Comparison of ENCODE assay signal across 20 cellular contexts in the genomic region with DNA sequence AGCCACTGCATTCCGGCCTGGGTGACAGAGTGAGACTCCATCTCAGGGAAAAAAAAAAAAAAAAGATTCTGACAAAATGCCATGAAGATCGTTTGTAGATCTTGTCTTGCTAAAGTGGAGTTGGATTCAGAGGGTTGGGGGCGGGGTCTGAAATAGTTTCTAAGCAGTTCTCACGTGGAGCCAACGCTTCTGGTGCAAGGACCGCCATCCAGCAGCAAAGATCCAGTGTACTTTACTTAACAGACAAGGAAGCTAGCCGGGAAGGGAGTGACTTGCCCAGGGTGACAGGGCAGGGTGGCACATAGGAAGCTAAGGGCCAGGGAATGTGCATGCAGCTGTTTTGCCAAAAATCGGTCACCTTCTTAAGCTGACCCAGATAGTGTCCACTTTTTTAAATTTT. TPM values are rescaled to one million over a fixed set of nuclear protein-coding genes. Genes with fewer than 3 reads are reported as not detected.
A peak's percentile ranks its signal among the peaks of the same experiment; 100 is the strongest.
DNase-seq lines count a peak whose midpoint lies in the region; FAIRE-seq and TF ChIP-seq lines count a peak whose summit lies in the region.
"Had no signal": no experiment of that assay in that cellular context is flagged by ENCODE, and none has a peak within 500 bp of the region (broad histone marks: within the 10 kb centered on the region; RNA-seq: fewer than 3 reads in every experiment).

No MANE protein-coding gene starts in this region.

- H3K9me3 Mint-ChIP-seq in activated CD4-positive, alpha-beta T cell treated with anti-CD3 and anti-CD28 coated beads, Interleukin-2, amount 10 ng/mL, durations not matched to agents 7 days and 5 days, result no peaks in the 10 kb centered on the region
- peaks cover 0 to 4% (median 0%) of the 10 kb centered on the region in 8 donors for H3K9me3 Mint-ChIP-seq in CD4-positive, alpha-beta memory T cell
- no peaks in the 10 kb centered on the region for H3K9me3 Mint-ChIP-seq in astrocyte (ENCODE audit: unreplicated experiment)
- H3K9me3 Mint-ChIP-seq: activated naive CD4-positive, alpha-beta T cell treated with anti-CD3 and anti-CD28 coated beads for 36 hours; nephron progenitor cell had no signal

- H3K27me3 Mint-ChIP-seq in activated CD4-positive, alpha-beta T cell treated with anti-CD3 and anti-CD28 coated beads, Interleukin-2, amount 10 ng/mL, durations not matched to agents 7 days and 5 days, result no peaks in the 10 kb centered on the region
- H3K27me3 Mint-ChIP-seq in CD4-positive, alpha-beta memory T cell, result no peaks in the 10 kb centered on the region
- no peaks in the 10 kb centered on the region for H3K27me3 Mint-ChIP-seq in astrocyte (ENCODE audit: low read depth, unreplicated experiment)
- H3K27me3 Mint-ChIP-seq: B cell had no signal

- H3K36me3 ChIP-seq in CD4-positive, alpha-beta memory T cell (ENCODE audit: insufficient read depth, low read length), result peaks cover 47% of the 10 kb centered on the region
- H3K36me3 ChIP-seq in astrocyte (ENCODE audit: insufficient read depth, low read length) (peaks cover 58% of the 10 kb centered on the region), neutrophil (peaks cover 68% of the 10 kb centered on the region), brain microvascular endothelial cell (replicated peaks) (peaks cover 73% of the 10 kb centered on the region)

- in situ Hi-C loops in brain microvascular endothelial cell (cut with HindIII; ENCODE audit: low pct_ligation_motif_present, low sequenced_read_pairs), result no loop called here

- intact Hi-C loops in CD4-positive, alpha-beta memory T cell (cut with micrococcal nuclease), result no loop called here

- H3K27ac Mint-ChIP-seq in activated CD4-positive, alpha-beta T cell treated with anti-CD3 and anti-CD28 coated beads, Interleukin-2, amount 10 ng/mL, durations not matched to agents 7 days and 5 days, result peak overlapping the region; percentile 77
- H3K27ac Mint-ChIP-seq in CD4-positive, alpha-beta memory T cell, result peak overlapping the region in 4 of 7 donors; percentile 22 to 85 (median 78)
- H3K27ac Mint-ChIP-seq in astrocyte (ENCODE audit: unreplicated experiment), result peak overlapping the region; percentile 84
- H3K27ac Mint-ChIP-seq: B cell, nephron progenitor cell had no signal

- CTCF ChIA-PET in activated CD4-positive, alpha-beta T cell treated with anti-CD3 and anti-CD28 coated beads, Interleukin-2, amount 10 ng/mL, durations not matched to agents 7 days and 5 days (lab: Charles Lee), result interaction anchor here (0.6 to 1.3 kb wide), 4 partner anchors 9 to 502 kb away, joined by 4 to 5 read pairs (median 5); no protein-coding TSS in a partner anchor
- CTCF ChIA-PET in CD4-positive, alpha-beta memory T cell (lab: Charles Lee; ENCODE audit: partially characterized antibody), result interaction anchor here (0.6 to 1.6 kb wide), 6 partner anchors 17 to 206 kb away, joined by 3 to 7 read pairs (median 3); partner anchors contain the start of gene APOL2

- H3K4me1 ChIP-seq in CD4-positive, alpha-beta memory T cell (ENCODE audit: insufficient read depth, low read length), result peaks cover 15% of the 10 kb centered on the region
- peaks cover 12% of the 10 kb centered on the region for H3K4me1 ChIP-seq in astrocyte (ENCODE audit: insufficient read depth, low read length)
- peaks cover 21 to 25% of the 10 kb centered on the region in 2 experiments for H3K4me1 ChIP-seq in neutrophil (ENCODE audit: control insufficient read depth in 1 of 2, insufficient read depth in 1 of 2, low read depth in 1 of 2, low read length in 1 of 2)
- H3K4me1 ChIP-seq: psoas muscle had no signal

- H3K27ac ChIP-seq in CD4-positive, alpha-beta memory T cell (ENCODE audit: low read depth, low read length), result no peak overlapping the region
- no peak overlapping the region for H3K27ac ChIP-seq in astrocyte (ENCODE audit: low read depth, low read length)
- H3K27ac ChIP-seq in neutrophil, result peak overlapping the region; percentile 55
- no peak overlapping the region for H3K27ac ChIP-seq in brain microvascular endothelial cell
- H3K27ac ChIP-seq: psoas muscle had no signal

- H3K4me1 Mint-ChIP-seq in activated CD4-positive, alpha-beta T cell treated with anti-CD3 and anti-CD28 coated beads, Interleukin-2, amount 10 ng/mL, durations not matched to agents 7 days and 5 days, result peaks cover 28% of the 10 kb centered on the region
- H3K4me1 Mint-ChIP-seq in CD4-positive, alpha-beta memory T cell, result peaks cover 10 to 21% (median 16%) of the 10 kb centered on the region in 4 donors
- peaks cover 27% of the 10 kb centered on the region for H3K4me1 Mint-ChIP-seq in astrocyte (ENCODE audit: low read depth, unreplicated experiment)

- H3K4me3 Mint-ChIP-seq in activated CD4-positive, alpha-beta T cell treated with anti-CD3 and anti-CD28 coated beads, Interleukin-2, amount 10 ng/mL, durations not matched to agents 7 days and 5 days, result no peak overlapping the region
- H3K4me3 Mint-ChIP-seq in CD4-positive, alpha-beta memory T cell, result peak overlapping the region in 2 of 8 donors; percentile 12 to 23
- H3K4me3 Mint-ChIP-seq in astrocyte (ENCODE audit: unreplicated experiment), result no peak overlapping the region
- H3K4me3 Mint-ChIP-seq: activated naive CD4-positive, alpha-beta T cell treated with anti-CD3 and anti-CD28 coated beads for 36 hours; B cell; nephron progenitor cell had no signal

- peaks cover 85% of the 10 kb centered on the region for H4K20me1 ChIP-seq in astrocyte (ENCODE audit: insufficient read depth, low read length)

- POLR2A ChIA-PET in activated CD4-positive, alpha-beta T cell treated with anti-CD3 and anti-CD28 coated beads, Interleukin-2, amount 10 ng/mL, durations not matched to agents 7 days and 5 days (lab: Charles Lee), result no interaction called here
- POLR2A ChIA-PET in CD4-positive, alpha-beta memory T cell (lab: Charles Lee; ENCODE audit: partially characterized antibody), result interaction anchor here (0.7 to 1.7 kb wide), 4 partner anchors 9 to 49 kb away, joined by 3 to 8 read pairs (median 4); partner anchors contain the start of gene APOL2

- peaks cover 48% of the 10 kb centered on the region for H3K36me3 Mint-ChIP-seq in activated CD4-positive, alpha-beta T cell treated with anti-CD3 and anti-CD28 coated beads, Interleukin-2, amount 10 ng/mL, durations not matched to agents 7 days and 5 days (ENCODE audit: low read depth)
- peaks cover 30 to 41% of the 10 kb centered on the region in 2 donors for H3K36me3 Mint-ChIP-seq in CD4-positive, alpha-beta memory T cell
- peaks cover 28% of the 10 kb centered on the region for H3K36me3 Mint-ChIP-seq in astrocyte (ENCODE audit: low read depth, unreplicated experiment)

- H3K9me3 ChIP-seq in CD4-positive, alpha-beta memory T cell (ENCODE audit: control insufficient read depth in 1 of 2, low read length in 2 of 2), result no peaks in the 10 kb centered on the region
- no peaks in the 10 kb centered on the region for H3K9me3 ChIP-seq in astrocyte (ENCODE audit: insufficient read depth, low read depth, low read length)
- no peaks in the 10 kb centered on the region for H3K9me3 ChIP-seq in neutrophil
- H3K9me3 ChIP-seq: left lung, psoas muscle had no signal

- H3K79me2 ChIP-seq in astrocyte (ENCODE audit: insufficient read depth, low read length), result peaks cover 17% of the 10 kb centered on the region

- H2AFZ ChIP-seq in astrocyte (ENCODE audit: low read depth, low read length), result no peak overlapping the region

- no peaks in the 10 kb centered on the region for H3K27me3 ChIP-seq in CD4-positive, alpha-beta memory T cell (ENCODE audit: insufficient read depth, low read length)
- H3K27me3 ChIP-seq in astrocyte (ENCODE audit: insufficient read depth, low read length), result no peaks in the 10 kb centered on the region
- no peaks in the 10 kb centered on the region for H3K27me3 ChIP-seq in neutrophil
- no peaks in the 10 kb centered on the region for H3K27me3 ChIP-seq in brain microvascular endothelial cell (replicated peaks)
- H3K27me3 ChIP-seq: left lung had no signal

- TF ChIP-seq CTCF in astrocyte (IDR thresholded peaks at IDR 0.05; ENCODE audit: insufficient read depth, low read depth, low read length), result no peak
- no peak for TF ChIP-seq CTCF in neutrophil (IDR thresholded peaks at IDR 0.05)
- no peak for TF ChIP-seq CTCF in brain microvascular endothelial cell (IDR thresholded peaks at IDR 0.05; ENCODE audit: low read depth, low read length, missing control alignments)

- no peak overlapping the region for H3K9ac ChIP-seq in astrocyte (ENCODE audit: low read length)

- no peak overlapping the region for H3K4me3 ChIP-seq in CD4-positive, alpha-beta memory T cell (ENCODE audit: low read length in 2 of 2)
- no peak overlapping the region for H3K4me3 ChIP-seq in astrocyte (ENCODE audit: insufficient read depth, low read depth, low read length)
- no peak overlapping the region for H3K4me3 ChIP-seq in neutrophil (ENCODE audit: low read depth in 1 of 2, low read length in 1 of 2)
- H3K4me3 ChIP-seq in brain microvascular endothelial cell (ENCODE audit: low read depth, low read length), result no peak overlapping the region
- H3K4me3 ChIP-seq: left lung, psoas muscle had no signal

- H3K4me2 ChIP-seq in astrocyte (ENCODE audit: low read length), result no peak overlapping the region

- no peak for FAIRE-seq in astrocyte (lab: Jason Lieb, UNC)
- FAIRE-seq: A204.1, colon had no signal

- no peak for DNase-seq in activated CD4-positive, alpha-beta T cell treated with anti-CD3 and anti-CD28 coated beads, Interleukin-2, amount 10 ng/mL, durations not matched to agents 7 days and 5 days
- DNase-seq in activated CD4-positive, alpha-beta T cell treated with anti-CD3 and anti-CD28 coated beads for 1 hour, result no peak
- DNase-seq in CD4-positive, alpha-beta memory T cell, result no peak
- no peak for DNase-seq in astrocyte (ENCODE audit: low read depth)
- DNase-seq in activated CD4-positive, CD25-positive, alpha-beta regulatory T cell treated with anti-CD3 and anti-CD28 coated beads, Interleukin-2, amount 50 U/mL, for 72 hours, result no peak
- no peak for DNase-seq in hypothalamus (lab: John Stamatoyannopoulos, UW)
- DNase-seq in brain microvascular endothelial cell, result no peak
- DNase-seq: activated CD4-positive, alpha-beta T cell treated with anti-CD3 and anti-CD28 coated beads for 4 hours; activated naive CD4-positive, alpha-beta T cell treated with anti-CD3 and anti-CD28 coated beads for 36 hours; NCI-H1436 treated with DMSO at 0.1 percent for 48 hours; NCI-H2171; NCI-H524 treated with DMSO at 0.1 percent for 48 hours; nephron progenitor cell; psoas muscle; stimulated activated CD4-positive, alpha-beta T cell treated with anti-CD3 and anti-CD28 coated beads, Interleukin-4, amount 100 ng/mL, for 4 hours had no signal

RNA-seq across cellular contexts. Expression of gene APOL1, which starts 27.4 kb away (rescaled TPM):
- total RNA-seq in activated CD4-positive, alpha-beta T cell treated with anti-CD3 and anti-CD28 coated beads, Interleukin-2, amount 10 ng/mL, durations not matched to agents 7 days and 5 days, result 10 to 100 TPM; 50.9 to 60.0 TPM
- total RNA-seq in CD4-positive, alpha-beta memory T cell, result 10 to 100 TPM; 27.5 to 31.2 TPM
- polyA plus RNA-seq in CD4-positive, alpha-beta memory T cell, result 10 to 100 TPM in 1 of 2 donors, 1 to 10 TPM in 1; 6.3 to 24.9 TPM
- 3.9 and 7.5 TPM in 2 replicates for total RNA-seq in astrocyte

RNA-seq across cellular contexts. Expression of gene APOL2, which starts 41.1 kb away (rescaled TPM):
- 10 to 100 TPM; 77.0 to 85.4 TPM for total RNA-seq in activated CD4-positive, alpha-beta T cell treated with anti-CD3 and anti-CD28 coated beads, Interleukin-2, amount 10 ng/mL, durations not matched to agents 7 days and 5 days
- total RNA-seq in CD4-positive, alpha-beta memory T cell, result 100 to 1,000 TPM in 1 of 2 experiments, 10 to 100 TPM in 1; 96.4 to 103 TPM
- polyA plus RNA-seq in CD4-positive, alpha-beta memory T cell, result 10 to 100 TPM; 24.4 to 27.0 TPM
- total RNA-seq in astrocyte, result 77.2 and 85.1 TPM in 2 replicates
